Comparison of ENCODE assay signal across 8 cellular contexts in the genomic region with DNA sequence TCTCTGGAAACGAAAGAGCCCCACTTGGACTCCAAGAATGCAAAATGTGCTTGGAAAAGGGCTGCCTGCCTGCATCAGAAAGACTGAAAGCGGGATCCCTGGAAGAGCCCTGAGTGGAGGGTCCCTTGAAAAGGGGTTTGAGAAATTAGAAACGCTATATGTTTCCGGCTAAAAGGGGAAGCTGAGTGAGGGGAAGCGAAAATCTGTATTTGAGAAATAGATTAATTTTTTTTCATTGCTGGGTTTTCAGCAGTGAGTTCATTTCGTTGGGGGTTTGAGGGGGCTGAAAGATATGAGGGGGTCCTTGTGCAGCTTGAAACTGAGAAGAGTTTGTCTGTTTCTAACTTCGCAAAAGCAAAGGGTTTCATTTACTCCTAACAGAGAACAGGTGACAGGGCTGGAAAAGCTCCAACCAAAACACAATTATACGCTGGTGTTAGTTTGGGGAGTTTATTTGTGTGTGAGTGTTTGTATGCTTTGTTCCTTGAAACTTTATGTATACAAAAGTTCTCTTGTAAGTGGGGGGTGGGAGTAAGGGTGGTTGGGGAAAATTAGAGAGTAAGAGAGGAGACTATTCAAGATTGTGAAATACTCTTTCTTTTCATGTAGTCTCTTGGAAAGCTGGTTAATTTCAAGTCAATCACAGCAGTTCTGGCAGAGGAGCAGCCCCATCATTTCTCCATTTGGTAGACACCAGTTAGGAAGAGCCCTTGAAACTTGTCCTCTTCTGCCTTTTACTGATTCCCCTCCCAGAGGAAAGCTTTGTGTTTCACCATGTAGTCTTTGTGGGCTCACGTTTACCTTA. TPM values are rescaled to one million over a fixed set of nuclear protein-coding genes. Genes with fewer than 3 reads are reported as not detected.
DNase-seq lines count a peak whose midpoint lies in the region; ATAC-seq and TF ChIP-seq lines count a peak whose summit lies in the region.

No MANE protein-coding gene starts in this region.

- H3K36me3 ChIP-seq in heart left ventricle (no peaks in the 10 kb centered on the region), iPS DF 6.9 (ENCODE audit: control insufficient read depth, insufficient read depth, low read length) (no peaks in the 10 kb centered on the region), spleen (no peaks in the 10 kb centered on the region)

- H3K4me3 ChIP-seq in heart left ventricle (peak overlapping the region; percentile 31 to 84 (median 63)), iPS DF 6.9 (ENCODE audit: low read length) (peak overlapping the region; percentile 56; the same call in 1 of the 2 replicates), spleen (peak overlapping the region; percentile 41 to 86 (median 60))

- peak overlapping the region; percentile 91 for H3K27ac Mint-ChIP-seq in activated T-helper 1 cell treated with anti-CD3 and anti-CD28 coated beads, Interleukin-12 subunit alpha, Interleukin-12 subunit beta, Interleukin-2, Interleukin-4 antibody, amounts not matched to agents 30 ng/mL and 10 ng/mL and 1 ng/mL, durations not matched to agents 14 hours and 24 hours and 36 hours

- TF ChIP-seq CTCF in heart left ventricle (IDR thresholded peaks at IDR 0.05) = no peak
- TF ChIP-seq CTCF in spleen (IDR thresholded peaks at IDR 0.05 in 8 of 11, conservative IDR thresholded peaks at IDR 0.05 in 3 of 11) = no peak

- intact Hi-C loops in heart left ventricle (cut with DNase I) = loop anchor here in 2 of 10 donors (5.0 kb wide), 2 partner anchors 41 to 56 kb away; no protein-coding TSS in a partner anchor
- intact Hi-C loops in left ventricle myocardium superior (cut with micrococcal nuclease) = no loop called here
- intact Hi-C loops in activated T-helper 1 cell treated with anti-CD3 and anti-CD28 coated beads, Interleukin-12 subunit alpha, Interleukin-12 subunit beta, Interleukin-2, Interleukin-4 antibody, amounts not matched to agents 30 ng/mL and 10 ng/mL and 1 ng/mL, durations not matched to agents 14 hours and 24 hours and 36 hours (cut with micrococcal nuclease) = loop anchor here (1.0 kb wide), 1 partner anchor 277 kb away; no protein-coding TSS in a partner anchor
- intact Hi-C loops in spleen (cut with DNase I; ENCODE audit: low total_unique reads) = no loop called here

- WGBS in heart left ventricle, 4 donors = 6 to 30% (median 16%) methylated on average over 9 of the region's 9 CpGs
- WGBS in iPS DF 6.9 (ENCODE audit: insufficient coverage, insufficient read length) = no CpG with 5 or more reads among the region's 9 CpGs
- WGBS in spleen, 5 donors = 12 to 20% (median 18%) methylated on average over 9 of the region's 9 CpGs

- H3K9me3 Mint-ChIP-seq in activated T-helper 1 cell treated with anti-CD3 and anti-CD28 coated beads, Interleukin-12 subunit alpha, Interleukin-12 subunit beta, Interleukin-2, Interleukin-4 antibody, amounts not matched to agents 30 ng/mL and 10 ng/mL and 1 ng/mL, durations not matched to agents 14 hours and 24 hours and 36 hours = no peaks in the 10 kb centered on the region

- H3K27me3 ChIP-seq in heart left ventricle (no peaks in the 10 kb centered on the region), iPS DF 6.9 (ENCODE audit: control insufficient read depth, insufficient read depth, low read length) (no peaks in the 10 kb centered on the region), spleen (replicated peaks in 1 of 7) (no peaks in the 10 kb centered on the region)

- no peak for DNase-seq in heart left ventricle
- DNase-seq in left ventricle myocardium superior = no peak
- DNase-seq in activated T-helper 1 cell treated with anti-CD3 and anti-CD28 coated beads, Interleukin-12 subunit alpha, Interleukin-12 subunit beta, Interleukin-2, Interleukin-4 antibody, amounts not matched to agents 30 ng/mL and 10 ng/mL and 1 ng/mL, durations not matched to agents 14 hours and 24 hours and 36 hours (ENCODE audit: low spot score) = no peak
- DNase-seq in iPS DF 6.9 (ENCODE audit: low read depth, low spot score) = no peak
- DNase-seq in spleen = no peak
- DNase-seq in stimulated activated CD4-positive, alpha-beta T cell treated with anti-CD3 and anti-CD28 coated beads, Interleukin-4, amount 100 ng/mL, for 24 hours = no peak
- no peak for DNase-seq in kidney tubule cell (ENCODE audit: low spot score)
- no peak for DNase-seq in anterior cingulate cortex (lab: John Stamatoyannopoulos, UW)

- peak overlapping the region; percentile 95 for H3K4me3 Mint-ChIP-seq in activated T-helper 1 cell treated with anti-CD3 and anti-CD28 coated beads, Interleukin-12 subunit alpha, Interleukin-12 subunit beta, Interleukin-2, Interleukin-4 antibody, amounts not matched to agents 30 ng/mL and 10 ng/mL and 1 ng/mL, durations not matched to agents 14 hours and 24 hours and 36 hours

- no peaks in the 10 kb centered on the region for H3K27me3 Mint-ChIP-seq in activated T-helper 1 cell treated with anti-CD3 and anti-CD28 coated beads, Interleukin-12 subunit alpha, Interleukin-12 subunit beta, Interleukin-2, Interleukin-4 antibody, amounts not matched to agents 30 ng/mL and 10 ng/mL and 1 ng/mL, durations not matched to agents 14 hours and 24 hours and 36 hours (ENCODE audit: insufficient read depth)

- H3K9me3 ChIP-seq in heart left ventricle (no peaks in the 10 kb centered on the region), iPS DF 6.9 (ENCODE audit: control insufficient read depth, insufficient read depth, low read length) (no peaks in the 10 kb centered on the region), spleen (no peaks in the 10 kb centered on the region)

- ATAC-seq in heart left ventricle (peak in 1 of 4 donors; percentile 14), left ventricle myocardium superior (no peak)

- H3K27ac ChIP-seq in heart left ventricle (peak overlapping the region in 10 of 12 donors; percentile 12 to 93 (median 60)), iPS DF 6.9 (ENCODE audit: low read length) (no peak overlapping the region), spleen (peak overlapping the region; percentile 69 to 93 (median 89))

- H3K4me1 Mint-ChIP-seq in activated T-helper 1 cell treated with anti-CD3 and anti-CD28 coated beads, Interleukin-12 subunit alpha, Interleukin-12 subunit beta, Interleukin-2, Interleukin-4 antibody, amounts not matched to agents 30 ng/mL and 10 ng/mL and 1 ng/mL, durations not matched to agents 14 hours and 24 hours and 36 hours (ENCODE audit: low read depth) = peaks cover 78% of the 10 kb centered on the region

- H3K4me1 ChIP-seq in heart left ventricle (peaks cover 0 to 75% (median 7%) of the 10 kb centered on the region in 12 donors), iPS DF 6.9 (ENCODE audit: control insufficient read depth, insufficient read depth, low read length) (peaks cover 7% of the 10 kb centered on the region; the same call in 1 of the 2 replicates), spleen (peaks cover 50 to 100% (median 84%) of the 10 kb centered on the region in 6 donors)

- H3K36me3 Mint-ChIP-seq in activated T-helper 1 cell treated with anti-CD3 and anti-CD28 coated beads, Interleukin-12 subunit alpha, Interleukin-12 subunit beta, Interleukin-2, Interleukin-4 antibody, amounts not matched to agents 30 ng/mL and 10 ng/mL and 1 ng/mL, durations not matched to agents 14 hours and 24 hours and 36 hours (ENCODE audit: low read depth) = peaks cover 56% of the 10 kb centered on the region

- TF ChIP-seq POLR2A in heart left ventricle (IDR thresholded peaks at IDR 0.05) (no peak), spleen (IDR thresholded peaks at IDR 0.05) (no peak)

RNA-seq across cellular contexts. Expression of a gene that starts 0.8 kb away (rescaled TPM):
- total RNA-seq in heart left ventricle = 10 to 100 TPM in 7 of 9 donors, 1 to 10 TPM in 2; 3.6 to 30.8 (median 13.9) TPM
- polyA plus RNA-seq in heart left ventricle = 1 to 10 TPM; 5.1 to 10.0 TPM
- total RNA-seq in left ventricle myocardium superior = 16.3 TPM
- total RNA-seq in activated T-helper 1 cell treated with anti-CD3 and anti-CD28 coated beads, Interleukin-12 subunit alpha, Interleukin-12 subunit beta, Interleukin-2, Interleukin-4 antibody, amounts not matched to agents 30 ng/mL and 10 ng/mL and 1 ng/mL, durations not matched to agents 14 hours and 24 hours and 36 hours = 214 and 219 TPM in 2 replicates
- total RNA-seq in spleen = 100 to 1,000 TPM in 4 of 7 donors, 10 to 100 TPM in 3; 71.1 to 113 (median 102) TPM
- 100 to 1,000 TPM in 2 of 3 donors, 10 to 100 TPM in 1; 91.9 to 123 (median 100) TPM for polyA plus RNA-seq in spleen
